15 cellular contexts compared by ENCODE assay signal in genomic region chr11:130674686-130675085, GRCh38.
A peak's percentile ranks its signal among the peaks of the same experiment; 100 is the strongest.
DNase-seq lines count a peak whose midpoint lies in the region; ATAC-seq and TF ChIP-seq lines count a peak whose summit lies in the region.
"Had no signal": no experiment of that assay in that cellular context is flagged by ENCODE, and none has a peak within 500 bp of the region (broad histone marks: within the 10 kb centered on the region; RNA-seq: fewer than 3 reads in every experiment).

No MANE protein-coding gene starts in this region.

- no peaks in the 10 kb centered on the region for H3K4me1 Mint-ChIP-seq in activated CD4-positive, alpha-beta T cell treated with anti-CD3 and anti-CD28 coated beads for 36 hours

- DNase-seq in EH (ENCODE audit: low read depth): peak; percentile 61
- peak; percentile 28 for DNase-seq in brain microvascular endothelial cell
- DNase-seq in lower lobe of right lung: no peak
- no peak for DNase-seq in smooth muscle cell (lab: John Stamatoyannopoulos, UW; ENCODE audit: unreplicated experiment)
- no peak for DNase-seq in amygdala (lab: John Stamatoyannopoulos, UW)
- no peak for DNase-seq in A673 (ENCODE audit: low spot score)
- no peak for DNase-seq in activated CD4-positive, alpha-beta T cell treated with anti-CD3 and anti-CD28 coated beads for 36 hours
- DNase-seq: activated naive CD4-positive, alpha-beta T cell treated with anti-CD3 and anti-CD28 coated beads, Interleukin-2, amount 50 U/mL, for 16 hours; C1 segment of cervical spinal cord; KG1; NCI-H774; SHP77 treated with DMSO at 0.1 percent for 48 hours; stimulated activated CD4-positive, alpha-beta T cell treated with anti-CD3 and anti-CD28 coated beads, Interleukin-15, amount 100 ng/mL, for 24 hours had no signal

- H3K27me3 ChIP-seq in brain microvascular endothelial cell (replicated peaks): no peaks in the 10 kb centered on the region
- no peaks in the 10 kb centered on the region for H3K27me3 ChIP-seq in lower lobe of right lung (ENCODE audit: low read depth)
- H3K27me3 ChIP-seq in smooth muscle cell (ENCODE audit: low read depth): no peaks in the 10 kb centered on the region
- H3K27me3 ChIP-seq in A673 (replicated peaks; ENCODE audit: insufficient read depth, low read depth, low read length, poor library complexity): no peaks in the 10 kb centered on the region

- CTCF ChIA-PET in A673 (lab: Charles Lee): no interaction called here
- CTCF ChIA-PET in activated CD4-positive, alpha-beta T cell treated with anti-CD3 and anti-CD28 coated beads for 36 hours (lab: Charles Lee): no interaction called here

- TF ChIP-seq CTCF in brain microvascular endothelial cell (IDR thresholded peaks at IDR 0.05; ENCODE audit: low read depth, low read length, missing control alignments) (no peak), lower lobe of right lung (IDR thresholded peaks at IDR 0.05) (no peak), smooth muscle cell (IDR thresholded peaks at IDR 0.05; ENCODE audit: borderline replicate concordance, insufficient read depth, poor library complexity, severe bottlenecking) (no peak), A673 (conservative IDR thresholded peaks at IDR 0.05; ENCODE audit: low read depth, low read length) (no peak)

- H3K36me3 Mint-ChIP-seq in activated CD4-positive, alpha-beta T cell treated with anti-CD3 and anti-CD28 coated beads for 36 hours (ENCODE audit: low read depth): peaks cover 2% of the 10 kb centered on the region

- peaks cover 16% of the 10 kb centered on the region for H3K9me3 Mint-ChIP-seq in activated CD4-positive, alpha-beta T cell treated with anti-CD3 and anti-CD28 coated beads for 36 hours (ENCODE audit: low read depth)

- no peaks in the 10 kb centered on the region for H4K20me1 ChIP-seq in smooth muscle cell (ENCODE audit: low read depth)

- H3K9ac ChIP-seq in smooth muscle cell (ENCODE audit: low read depth): no peak overlapping the region

- H3K79me2 ChIP-seq in smooth muscle cell (ENCODE audit: low read depth): no peaks in the 10 kb centered on the region

- H3K36me3 ChIP-seq in brain microvascular endothelial cell (replicated peaks): no peaks in the 10 kb centered on the region
- H3K36me3 ChIP-seq in lower lobe of right lung: no peaks in the 10 kb centered on the region
- no peaks in the 10 kb centered on the region for H3K36me3 ChIP-seq in smooth muscle cell (ENCODE audit: low read depth)
- H3K36me3 ChIP-seq in A673 (ENCODE audit: insufficient read depth, low read length, poor library complexity, severe bottlenecking): no peaks in the 10 kb centered on the region

- H2AFZ ChIP-seq in smooth muscle cell (ENCODE audit: low read depth): peak overlapping the region; percentile 45

- ATAC-seq in lower lobe of right lung (no peak), GM19395 (IDR thresholded peaks at IDR 0.05; ENCODE audit: unreplicated experiment) (no peak)
- no peak for ATAC-seq in activated CD4-positive, alpha-beta T cell treated with anti-CD3 and anti-CD28 coated beads for 36 hours
- ATAC-seq: natural killer cell treated with Interleukin-12 subunit alpha and Interleukin-12 subunit beta and Interleukin-15 and Interleukin-18, amount 100 ng/mL, for 72 hours had no signal

- no TSS peak for BruUV-seq in A673 (replicated peaks; lab: Mats Ljungman, UMichigan)

- no peak overlapping the region for H3K27ac Mint-ChIP-seq in activated CD4-positive, alpha-beta T cell treated with anti-CD3 and anti-CD28 coated beads for 36 hours
- H3K27ac Mint-ChIP-seq: natural killer cell treated with Interleukin-12 subunit alpha and Interleukin-12 subunit beta and Interleukin-15 and Interleukin-18, amount 100 ng/mL, for 72 hours had no signal

- peak overlapping the region; percentile 49 for H3K4me2 ChIP-seq in smooth muscle cell

- H3K9me3 ChIP-seq in lower lobe of right lung (peaks cover 10% of the 10 kb centered on the region), smooth muscle cell (replicated peaks; ENCODE audit: low read depth) (peaks cover 7% of the 10 kb centered on the region), A673 (ENCODE audit: low read depth, low read length, poor library complexity, severe bottlenecking) (peaks cover 15% of the 10 kb centered on the region)

- POLR2A ChIA-PET in A673 (lab: Charles Lee; ENCODE audit: low non-redundant PET): no interaction called here
- POLR2A ChIA-PET in activated CD4-positive, alpha-beta T cell treated with anti-CD3 and anti-CD28 coated beads for 36 hours (lab: Charles Lee): no interaction called here

- H3K4me3 Mint-ChIP-seq in activated CD4-positive, alpha-beta T cell treated with anti-CD3 and anti-CD28 coated beads for 36 hours: no peak overlapping the region
- H3K4me3 Mint-ChIP-seq: natural killer cell treated with Interleukin-12 subunit alpha and Interleukin-12 subunit beta and Interleukin-15 and Interleukin-18, amount 100 ng/mL, for 72 hours had no signal

- no peaks in the 10 kb centered on the region for H3F3A ChIP-seq in smooth muscle cell (ENCODE audit: low read depth)

- peaks cover 5% of the 10 kb centered on the region for H3K27me3 Mint-ChIP-seq in activated CD4-positive, alpha-beta T cell treated with anti-CD3 and anti-CD28 coated beads for 36 hours

- H3K4me3 ChIP-seq in brain microvascular endothelial cell (ENCODE audit: low read depth, low read length) (no peak overlapping the region), lower lobe of right lung (no peak overlapping the region), smooth muscle cell (no peak overlapping the region), A673 (ENCODE audit: low read depth, low read length, poor library complexity, severe bottlenecking) (no peak overlapping the region)

- H3K4me1 ChIP-seq in lower lobe of right lung: peaks cover 4% of the 10 kb centered on the region
- H3K4me1 ChIP-seq in smooth muscle cell (ENCODE audit: low read depth): peaks cover 14% of the 10 kb centered on the region
- no peaks in the 10 kb centered on the region for H3K4me1 ChIP-seq in A673 (ENCODE audit: insufficient read depth, low read length, poor library complexity, severe bottlenecking)

- H3K27ac ChIP-seq in brain microvascular endothelial cell: peak overlapping the region; percentile 84
- peak overlapping the region; percentile 61 for H3K27ac ChIP-seq in lower lobe of right lung
- H3K27ac ChIP-seq in smooth muscle cell (ENCODE audit: low read depth): peak overlapping the region; percentile 81
- no peak overlapping the region for H3K27ac ChIP-seq in A673 (ENCODE audit: low read depth, low read length, poor library complexity, severe bottlenecking)

- intact Hi-C loops in lower lobe of right lung (cut with DNase I) (no loop called here), A673 (cut with micrococcal nuclease; ENCODE audit: unreplicated experiment) (loop anchor here (2.0 kb wide), 1 partner anchor 240 kb away; no protein-coding TSS in a partner anchor)
- intact Hi-C loops in activated CD4-positive, alpha-beta T cell treated with anti-CD3 and anti-CD28 coated beads for 36 hours (cut with DNase I, micrococcal nuclease): no loop called here

- WGBS in smooth muscle cell (ENCODE audit: low lambda C conversion rate): 76% methylated on average over 5 of the region's 5 CpGs

- in situ Hi-C loops in brain microvascular endothelial cell (cut with HindIII; ENCODE audit: low pct_ligation_motif_present, low sequenced_read_pairs): no loop called here

Comparison
In these comparisons a context has a peak if more than half of its experiments do, and no peak if none do; other contexts are left out.
1. DNase-seq: peak in EH (single experiment) and brain microvascular endothelial cell (single experiment); none in lower lobe of right lung (single experiment), smooth muscle cell (single experiment), amygdala (0 of 56), A673 (single experiment) and activated CD4-positive, alpha-beta T cell treated with anti-CD3 and anti-CD28 coated beads for 36 hours (single experiment).